10 cellular contexts compared by ENCODE assay signal in the genomic region with DNA sequence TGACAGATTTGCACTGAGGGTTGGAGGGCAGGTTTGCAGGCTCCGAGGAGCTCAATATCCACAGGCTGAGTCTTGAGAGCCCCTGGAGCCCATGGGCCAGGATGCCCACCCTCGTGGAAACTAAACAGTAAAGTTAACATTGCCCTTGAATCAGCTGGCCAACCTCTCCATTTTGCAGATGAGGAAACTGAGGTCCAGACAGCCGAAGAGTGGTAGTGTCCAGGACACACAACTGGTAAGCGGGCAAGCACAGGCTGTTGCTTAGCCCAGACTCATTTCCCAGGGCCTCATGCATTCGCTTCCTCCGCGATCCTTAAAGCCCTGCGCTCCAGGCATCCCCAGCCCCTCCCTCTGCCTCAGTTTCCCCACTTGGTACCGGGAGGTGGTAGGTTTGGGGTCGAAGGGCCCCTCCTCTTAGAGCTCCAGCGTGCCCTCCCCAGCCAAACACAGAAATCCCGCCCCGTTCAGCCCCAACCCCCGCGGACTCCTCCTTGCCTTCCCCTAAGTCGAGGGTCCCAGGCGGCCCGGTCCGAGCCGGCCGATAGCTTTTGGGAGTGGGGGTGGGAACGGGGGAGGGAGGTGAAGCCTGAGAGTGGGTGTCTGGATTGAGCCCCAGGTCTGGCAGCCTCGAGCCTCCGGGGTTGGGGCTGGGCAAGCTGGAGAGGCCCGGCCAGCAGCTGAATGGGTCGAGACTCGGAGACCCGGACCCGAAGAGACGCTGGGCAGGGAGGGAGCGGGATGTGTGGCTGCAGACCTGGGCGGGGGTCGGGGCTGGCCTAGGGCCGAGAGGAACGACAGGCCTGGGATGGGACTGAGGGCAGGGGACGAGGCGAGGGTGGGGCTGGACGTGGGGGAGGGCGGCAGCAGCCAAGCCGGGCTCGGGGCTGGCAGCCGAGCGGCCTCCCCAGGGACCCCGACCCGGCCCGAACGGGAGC. TPM values are rescaled to one million over a fixed set of nuclear protein-coding genes. Genes with fewer than 3 reads are reported as not detected.
A peak's percentile ranks its signal among the peaks of the same experiment; 100 is the strongest.
DNase-seq lines count a peak whose midpoint lies in the region; ATAC-seq and TF ChIP-seq lines count a peak whose summit lies in the region.
"Had no signal": no experiment of that assay in that cellular context is flagged by ENCODE, and none has a peak within 500 bp of the region (broad histone marks: within the 10 kb centered on the region; RNA-seq: fewer than 3 reads in every experiment).

No MANE protein-coding gene starts in this region.

- H3K36me3 Mint-ChIP-seq in activated naive CD8-positive, alpha-beta T cell, result peaks cover 3% of the 10 kb centered on the region
- H3K36me3 Mint-ChIP-seq in activated naive CD8-positive, alpha-beta T cell treated with anti-CD3 and anti-CD28 coated beads for 36 hours, result no peaks in the 10 kb centered on the region
- no peaks in the 10 kb centered on the region for H3K36me3 Mint-ChIP-seq in endodermal cell (ENCODE audit: low read depth)
- H3K36me3 Mint-ChIP-seq in naive B cell, result no peaks in the 10 kb centered on the region

- H3K9me3 Mint-ChIP-seq in activated naive CD8-positive, alpha-beta T cell (ENCODE audit: low read depth), result no peaks in the 10 kb centered on the region
- H3K9me3 Mint-ChIP-seq in activated naive CD8-positive, alpha-beta T cell treated with anti-CD3 and anti-CD28 coated beads for 36 hours, result no peaks in the 10 kb centered on the region
- H3K9me3 Mint-ChIP-seq in endodermal cell (no peaks in the 10 kb centered on the region), naive B cell (no peaks in the 10 kb centered on the region)

- ATAC-seq in naive B cell (ENCODE audit: low read depth in 2 of 2), result peak in 1 of 2 donors; percentile 2

- H3K27ac ChIP-seq in endodermal cell (ENCODE audit: low read depth, low read length), result no peak overlapping the region
- H3K27ac ChIP-seq in uterus, result peak overlapping the region; percentile 73 to 92

- H3K4me3 ChIP-seq in endodermal cell (ENCODE audit: low read length), result peak overlapping the region; percentile 53
- peak overlapping the region; percentile 53 to 87 for H3K4me3 ChIP-seq in uterus

- H3K4me1 ChIP-seq in endodermal cell (ENCODE audit: control insufficient read depth, insufficient read depth, low read length) (peaks cover 8% of the 10 kb centered on the region), uterus (peaks cover 0 to 23% of the 10 kb centered on the region in 2 donors)

- TF ChIP-seq POLR2A in uterus (IDR thresholded peaks at IDR 0.05), result no peak

- DNase-seq in activated naive CD8-positive, alpha-beta T cell treated with anti-CD3 and anti-CD28 coated beads for 36 hours, result no peak
- DNase-seq in endodermal cell, result peak; percentile 86
- no peak for DNase-seq in naive B cell
- peak; percentile 32 to 37 for DNase-seq in uterus
- DNase-seq in SHP77 (lab: John Stamatoyannopoulos, UW), result no peak
- DNase-seq in stimulated activated CD4-positive, alpha-beta T cell treated with anti-CD3 and anti-CD28 coated beads, Interleukin-12 subunit alpha, Interleukin-12 subunit beta, amount 100 ng/mL, for 4 hours, result no peak
- DNase-seq in GM10266 (ENCODE audit: extremely low spot score), result no peak
- DNase-seq: NCI-H345 had no signal

- no peak overlapping the region for H3K27ac Mint-ChIP-seq in activated naive CD8-positive, alpha-beta T cell
- no peak overlapping the region for H3K27ac Mint-ChIP-seq in activated naive CD8-positive, alpha-beta T cell treated with anti-CD3 and anti-CD28 coated beads for 36 hours
- H3K27ac Mint-ChIP-seq in endodermal cell (no peak overlapping the region), naive B cell (no peak overlapping the region)

- H3K9me3 ChIP-seq in endodermal cell (ENCODE audit: control insufficient read depth, low read length), result no peaks in the 10 kb centered on the region
- H3K9me3 ChIP-seq in uterus, result no peaks in the 10 kb centered on the region

- no peak overlapping the region for H3K9ac ChIP-seq in endodermal cell (ENCODE audit: extremely low read depth, low read length, poor library complexity, severe bottlenecking)

- peak overlapping the region; percentile 69 for H3K4me3 Mint-ChIP-seq in activated naive CD8-positive, alpha-beta T cell
- no peak overlapping the region for H3K4me3 Mint-ChIP-seq in activated naive CD8-positive, alpha-beta T cell treated with anti-CD3 and anti-CD28 coated beads for 36 hours
- H3K4me3 Mint-ChIP-seq in endodermal cell (peak overlapping the region; percentile 68), naive B cell (peak overlapping the region; percentile 9 to 88 (median 66))

- 13 to 20% methylated on average over 16 to 47 of the region's 47 CpGs for WGBS in endodermal cell (ENCODE audit: insufficient coverage in 1 of 2, insufficient read length in 1 of 2), 2 experiments

- H3K27me3 Mint-ChIP-seq in activated naive CD8-positive, alpha-beta T cell, result peaks cover 25% of the 10 kb centered on the region
- peaks cover 56% of the 10 kb centered on the region for H3K27me3 Mint-ChIP-seq in activated naive CD8-positive, alpha-beta T cell treated with anti-CD3 and anti-CD28 coated beads for 36 hours
- H3K27me3 Mint-ChIP-seq in endodermal cell (ENCODE audit: insufficient read depth) (peaks cover 75% of the 10 kb centered on the region), naive B cell (peaks cover 25 to 50% (median 38%) of the 10 kb centered on the region in 3 donors)

- intact Hi-C loops in uterus (cut with DNase I; ENCODE audit: low total_unique reads), result no loop called here

- peaks cover 9% of the 10 kb centered on the region for H3K4me1 Mint-ChIP-seq in activated naive CD8-positive, alpha-beta T cell (ENCODE audit: low read depth)
- no peaks in the 10 kb centered on the region for H3K4me1 Mint-ChIP-seq in activated naive CD8-positive, alpha-beta T cell treated with anti-CD3 and anti-CD28 coated beads for 36 hours
- peaks cover 14% of the 10 kb centered on the region for H3K4me1 Mint-ChIP-seq in endodermal cell
- H3K4me1 Mint-ChIP-seq in naive B cell, result peaks cover 9 to 17% (median 13%) of the 10 kb centered on the region in 3 donors

- no peaks in the 10 kb centered on the region for H3K36me3 ChIP-seq in endodermal cell (ENCODE audit: control insufficient read depth, insufficient read depth, low read length)
- no peaks in the 10 kb centered on the region for H3K36me3 ChIP-seq in uterus

- H3K27me3 ChIP-seq in endodermal cell (ENCODE audit: control insufficient read depth, insufficient read depth, low read length, poor library complexity, severe bottlenecking) (peaks cover 58% of the 10 kb centered on the region), uterus (no peaks in the 10 kb centered on the region)

- TF ChIP-seq CTCF in endodermal cell (conservative IDR thresholded peaks at IDR 0.05), result no peak
- TF ChIP-seq CTCF in uterus (IDR thresholded peaks at IDR 0.05), result no peak
- no peak for TF ChIP-seq CTCF in GM10266 (IDR thresholded peaks at IDR 0.05; ENCODE audit: control insufficient read depth, insufficient read depth, low read depth, missing control alignments)

RNA-seq across cellular contexts. Expression of a gene that starts 3.6 kb away (rescaled TPM):
- not detected for total RNA-seq in activated naive CD8-positive, alpha-beta T cell treated with anti-CD3 and anti-CD28 coated beads for 36 hours
- 1 to 10 TPM in 1 of 2 donors, under 1 TPM in 1; 0.69 to 4.8 TPM for total RNA-seq in endodermal cell
- polyA plus RNA-seq in endodermal cell (2013, experiment 1 of 2), result 5.2 TPM
- polyA plus RNA-seq in endodermal cell (2013, experiment 2 of 2), result 4.3 TPM
- not detected for polyA plus RNA-seq in naive B cell (ENCODE audit: low read depth in 6 of 6)
- total RNA-seq in uterus, result 10 to 100 TPM in 3 of 4 donors, under 1 TPM in 1; 0.51 to 29.9 (median 18.9) TPM
- total RNA-seq: glomerular endothelial cell had no signal

RNA-seq across cellular contexts. Expression of a gene that starts 17.9 kb away (rescaled TPM):
- not detected for total RNA-seq in activated naive CD8-positive, alpha-beta T cell treated with anti-CD3 and anti-CD28 coated beads for 36 hours
- total RNA-seq in endodermal cell (1 to 10 TPM; 1.6 to 2.3 TPM), uterus (1 to 10 TPM in 3 of 4 donors, not detected in 1; 4.9 to 9.6 (median 6.0) TPM)
- polyA plus RNA-seq in endodermal cell (2013, experiment 1 of 2), result 1.4 TPM
- 0.70 TPM for polyA plus RNA-seq in endodermal cell (2013, experiment 2 of 2)
- polyA plus RNA-seq in naive B cell (ENCODE audit: low read depth in 6 of 6), result not detected
- total RNA-seq: glomerular endothelial cell had no signal

Comparison
In these comparisons a context has a peak if more than half of its experiments do, and no peak if none do; other contexts are left out.
1. DNase-seq: peak in endodermal cell (single experiment) and uterus (2 of 2); none in activated naive CD8-positive, alpha-beta T cell treated with anti-CD3 and anti-CD28 coated beads for 36 hours (single experiment), naive B cell (single experiment), SHP77 (0 of 2), stimulated activated CD4-positive, alpha-beta T cell treated with anti-CD3 and anti-CD28 coated beads, Interleukin-12 subunit alpha, Interleukin-12 subunit beta, amount 100 ng/mL, for 4 hours (single experiment) and GM10266 (single experiment).